ENCODE assay signal across 2 cellular contexts in the genomic region with DNA sequence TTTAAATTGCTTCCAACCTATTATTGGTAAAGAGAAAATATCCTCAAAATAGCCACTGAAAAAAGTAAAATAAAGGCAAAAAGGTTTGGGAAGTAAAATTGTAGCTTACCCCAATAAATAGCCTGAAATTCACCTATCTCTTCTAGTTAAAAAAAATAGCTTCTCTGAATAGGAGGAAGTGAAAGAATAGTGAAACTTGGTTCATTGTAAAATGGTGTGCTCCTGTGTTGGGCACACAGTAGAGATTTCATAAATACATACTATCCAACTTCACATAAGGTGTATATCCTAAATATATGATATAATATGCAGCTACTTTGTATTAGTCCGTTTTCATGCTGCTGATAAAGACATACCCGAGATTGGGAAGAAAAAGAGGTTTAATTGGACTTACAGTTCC.
TF ChIP-seq lines count a peak whose summit lies in the region.

No MANE protein-coding gene starts in this region.

TF ChIP-seq in GM12891, 5 proteins besides CTCF, POLR2A, EP300 and RAD21:
- TF ChIP-seq SPI1 (IDR thresholded peaks at IDR 0.05; ENCODE audit: low read depth, low read length) (peak; percentile 74; the same call in 1 of the 2 replicates), PAX5 (IDR thresholded peaks at IDR 0.05; ENCODE audit: insufficient read depth, low read length, severe bottlenecking) (no peak)

TF ChIP-seq in GM12878, 131 proteins besides CTCF, POLR2A, EP300 and RAD21:
- TF ChIP-seq SREBF1 (IDR thresholded peaks at IDR 0.05; ENCODE audit: low read length) = no peak
- peak; percentile 52; the same call in 1 of the 2 replicates for TF ChIP-seq SPI1 (IDR thresholded peaks at IDR 0.05; ENCODE audit: borderline replicate concordance, insufficient read depth, low read depth, low read length)
- TF ChIP-seq ZNF384 (IDR thresholded peaks at IDR 0.05; ENCODE audit: borderline replicate concordance, low read depth, low read length) = peak; percentile 46; the same call in 1 of the 2 replicates
